ENCODE assay signal across 16 cellular contexts in genomic region chr5:142834504-142834903, GRCh38.
DNase-seq lines count a peak whose midpoint lies in the region; ATAC-seq and TF ChIP-seq lines count a peak whose summit lies in the region.
"Had no signal": no experiment of that assay in that cellular context is flagged by ENCODE, and none has a peak within 500 bp of the region (broad histone marks: within the 10 kb centered on the region; RNA-seq: fewer than 3 reads in every experiment).

No MANE protein-coding gene starts in this region.

- intact Hi-C loops in transverse colon (cut with DNase I; ENCODE audit: low total_unique reads): loop anchor here (5.0 kb wide), 1 partner anchor 488 kb away; no protein-coding TSS in a partner anchor

- TF ChIP-seq CTCF in transverse colon (IDR thresholded peaks at IDR 0.05): no peak

- TF ChIP-seq EP300 in transverse colon (IDR thresholded peaks at IDR 0.05; ENCODE audit: low read depth): no peak

- no peak for TF ChIP-seq POLR2A in transverse colon (IDR thresholded peaks at IDR 0.05)

- DNase-seq in HT-29 (ENCODE audit: low spot score): peak; percentile 61
- DNase-seq in transverse colon: peak; percentile 52
- no peak for DNase-seq in stimulated activated naive CD4-positive, alpha-beta T cell treated with Interleukin-2 at 50 U/mL for 16 hours (lab: John Stamatoyannopoulos, UW)
- no peak for DNase-seq in UCSD-AML1 (lab: John Stamatoyannopoulos, UW; ENCODE audit: unreplicated experiment)
- DNase-seq in MG63: no peak
- DNase-seq: BE2C, NCI-H1694, NCI-H2081, NCI-H2171 treated with DMSO at 0.1 percent for 48 hours, NCI-H524 treated with DMSO at 0.1 percent for 48 hours, NCI-H82, SJCRH30 had no signal

- H3K9me3 ChIP-seq in mucosa of rectum (ENCODE audit: control insufficient read depth in 2 of 2, low read length in 2 of 2) (no peaks in the 10 kb centered on the region), transverse colon (no peaks in the 10 kb centered on the region), MG63 (no peaks in the 10 kb centered on the region)
- H3K9me3 ChIP-seq: BE2C had no signal

- H3K4me3 ChIP-seq in mucosa of rectum (ENCODE audit: low read length in 2 of 2) (no peak overlapping the region), transverse colon (no peak overlapping the region), MG63 (no peak overlapping the region)
- H3K4me3 ChIP-seq: SJCRH30 had no signal

- H3K27ac ChIP-seq in mucosa of rectum (ENCODE audit: low read depth in 2 of 2, low read length in 2 of 2) (peak overlapping the region; percentile 34 to 40), transverse colon (peak overlapping the region; percentile 12 to 57 (median 36))
- H3K27ac ChIP-seq: SJCRH30 had no signal

- H3K4me1 ChIP-seq in mucosa of rectum (ENCODE audit: control insufficient read depth in 2 of 2, insufficient read depth in 2 of 2, low read length in 2 of 2): peaks cover 18 to 37% of the 10 kb centered on the region in 2 donors
- peaks cover 18 to 81% (median 38%) of the 10 kb centered on the region in 4 donors for H3K4me1 ChIP-seq in transverse colon

- peak; percentile 70 for ATAC-seq in esophagus mucosa
- ATAC-seq: HCT116, Panc1 had no signal

- WGBS in transverse colon (ENCODE audit: low coverage in 1 of 2), 2 donors: 68 to 90% methylated on average over 2 to 4 of the region's 4 CpGs

- in situ Hi-C loops in transverse colon (cut with MboI; ENCODE audit: low pct_ligation_motif_present in 1 of 4, low pct_unique_long_range_greater_than_20kb in 1 of 4, low sequenced_read_pairs in 3 of 4): no loop called here

- H3K9ac ChIP-seq in mucosa of rectum (ENCODE audit: low read depth in 1 of 2, low read length in 2 of 2): no peak overlapping the region

- no peaks in the 10 kb centered on the region for H3K27me3 ChIP-seq in mucosa of rectum (ENCODE audit: control insufficient read depth in 2 of 2, insufficient read depth in 2 of 2, low read length in 2 of 2)
- H3K27me3 ChIP-seq in transverse colon: no peaks in the 10 kb centered on the region
- no peaks in the 10 kb centered on the region for H3K27me3 ChIP-seq in MG63
- H3K27me3 ChIP-seq: BE2C, SJCRH30 had no signal

- no peaks in the 10 kb centered on the region for H3K36me3 ChIP-seq in mucosa of rectum (ENCODE audit: control insufficient read depth in 2 of 2, insufficient read depth in 2 of 2, low read length in 2 of 2)
- no peaks in the 10 kb centered on the region for H3K36me3 ChIP-seq in transverse colon
- no peaks in the 10 kb centered on the region for H3K36me3 ChIP-seq in MG63
- H3K36me3 ChIP-seq: BE2C, SJCRH30 had no signal

Comparison
In these comparisons a context has a peak if more than half of its experiments do, and no peak if none do; other contexts are left out.
1. DNase-seq: peak in HT-29 (single experiment) and transverse colon (single experiment); none in stimulated activated naive CD4-positive, alpha-beta T cell treated with Interleukin-2 at 50 U/mL for 16 hours (single experiment), UCSD-AML1 (single experiment) and MG63 (single experiment).